Comparison of ENCODE assay signal across 11 cellular contexts in the genomic region with DNA sequence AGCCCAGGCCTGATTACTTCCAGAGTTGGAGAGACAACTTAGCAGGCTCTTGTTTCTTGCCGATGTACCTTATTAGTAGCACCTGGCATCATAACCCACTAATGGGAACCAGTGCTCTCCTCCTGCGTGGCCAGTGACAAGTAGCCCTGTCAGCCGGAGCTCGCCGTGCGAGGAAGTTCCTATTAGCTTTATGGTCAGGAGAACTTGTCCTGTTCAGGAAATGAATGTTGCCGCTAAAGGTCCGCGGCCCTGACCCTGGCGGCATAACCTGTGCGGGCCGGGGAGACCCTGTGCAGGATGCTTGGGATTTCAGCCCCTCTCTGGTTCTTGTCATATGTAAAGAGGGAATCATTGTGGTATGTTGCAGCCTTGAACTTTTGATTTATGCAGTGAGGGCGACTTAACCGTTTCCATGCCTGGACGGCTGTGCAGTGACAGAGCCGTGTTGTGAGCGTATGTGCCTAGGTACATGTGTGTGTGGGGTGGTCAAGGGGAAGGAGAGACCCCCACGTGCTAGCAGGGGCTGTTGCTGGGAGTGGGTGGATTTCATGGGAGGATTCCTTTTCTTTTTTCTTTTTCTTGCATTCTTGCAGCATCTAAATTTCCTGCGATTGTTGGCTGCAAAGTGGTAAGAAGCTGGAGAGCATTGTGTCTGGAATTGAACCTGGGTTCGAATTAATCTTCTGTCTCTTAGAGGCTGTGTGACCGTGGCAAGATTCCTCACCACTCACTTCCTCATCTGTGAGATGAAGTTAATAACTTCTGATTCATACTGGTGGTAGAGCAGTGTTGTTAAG. TPM values are rescaled to one million over a fixed set of nuclear protein-coding genes. Genes with fewer than 3 reads are reported as not detected.
A peak's percentile ranks its signal among the peaks of the same experiment; 100 is the strongest.
DNase-seq lines count a peak whose midpoint lies in the region; ATAC-seq, FAIRE-seq and TF ChIP-seq lines count a peak whose summit lies in the region.
"Had no signal": no experiment of that assay in that cellular context is flagged by ENCODE, and none has a peak within 500 bp of the region (broad histone marks: within the 10 kb centered on the region; RNA-seq: fewer than 3 reads in every experiment).

No MANE protein-coding gene starts in this region.

- no peak for ATAC-seq in HG03469 (IDR thresholded peaks at IDR 0.05; ENCODE audit: unreplicated experiment)

- no peak for FAIRE-seq in frontal cortex (lab: Jason Lieb, UNC)
- FAIRE-seq: endothelial cell of umbilical vein had no signal

- BruUV-seq in A673 (replicated peaks; lab: Mats Ljungman, UMichigan): no TSS peak

- DNase-seq in A673 (ENCODE audit: low spot score) (no peak), NB4 (ENCODE audit: low read depth) (peak; percentile 54), dermis blood vessel endothelial cell (peak; percentile 37), Ammon's horn (ENCODE audit: low spot score) (no peak), frontal cortex (ENCODE audit: low spot score in 2 of 2) (no peak)
- no peak for DNase-seq in activated CD4-positive, alpha-beta T cell treated with anti-CD3 and anti-CD28 coated beads for 4 hours
- DNase-seq: H9, mucosa of descending colon had no signal

- no peaks in the 10 kb centered on the region for H3K36me3 ChIP-seq in A673 (ENCODE audit: insufficient read depth, low read length, poor library complexity, severe bottlenecking)
- H3K36me3 ChIP-seq in neutrophil: no peaks in the 10 kb centered on the region

- CTCF ChIA-PET in A673 (lab: Charles Lee): interaction anchor here (1.2 kb wide), 1 partner anchor 121 kb away, joined by 4 read pairs; no protein-coding TSS in a partner anchor

- no peak for TF ChIP-seq POLR2A in NB4 (IDR thresholded peaks at IDR 0.05; ENCODE audit: extremely low read depth, insufficient read length)

- TF ChIP-seq CTCF in A673 (conservative IDR thresholded peaks at IDR 0.05; ENCODE audit: low read depth, low read length): no peak
- TF ChIP-seq CTCF in NB4 (IDR thresholded peaks at IDR 0.05; ENCODE audit: low read depth, low read length): no peak
- TF ChIP-seq CTCF in neutrophil (IDR thresholded peaks at IDR 0.05): no peak

- intact Hi-C loops in A673 (cut with micrococcal nuclease; ENCODE audit: unreplicated experiment): loop anchor here (5.0 kb wide), 1 partner anchor 82 kb away; no protein-coding TSS in a partner anchor

- H3K9me3 ChIP-seq in A673 (ENCODE audit: low read depth, low read length, poor library complexity, severe bottlenecking) (no peaks in the 10 kb centered on the region), neutrophil (no peaks in the 10 kb centered on the region)
- H3K9me3 ChIP-seq: mucosa of descending colon had no signal

- H3K4me3 ChIP-seq in A673 (ENCODE audit: low read depth, low read length, poor library complexity, severe bottlenecking) (no peak overlapping the region), NB4 (ENCODE audit: low read depth, low read length) (no peak overlapping the region), neutrophil (ENCODE audit: low read depth in 1 of 2, low read length in 1 of 2) (peak overlapping the region; percentile 15 to 42)
- H3K4me3 ChIP-seq: mucosa of descending colon had no signal

- POLR2A ChIA-PET in A673 (lab: Charles Lee; ENCODE audit: low non-redundant PET): interaction anchor here (0.7 kb wide), 1 partner anchor 409 kb away, joined by 3 read pairs; no protein-coding TSS in a partner anchor

- peaks cover 73% of the 10 kb centered on the region for H3K4me1 ChIP-seq in A673 (ENCODE audit: insufficient read depth, low read length, poor library complexity, severe bottlenecking)
- H3K4me1 ChIP-seq in neutrophil (ENCODE audit: control insufficient read depth in 1 of 2, insufficient read depth in 1 of 2, low read depth in 1 of 2, low read length in 1 of 2): peaks cover 48 to 51% of the 10 kb centered on the region in 2 experiments

- H3K27ac ChIP-seq in A673 (ENCODE audit: low read depth, low read length, poor library complexity, severe bottlenecking) (peak overlapping the region; percentile 26), neutrophil (no peak overlapping the region)

- H3K27me3 ChIP-seq in A673 (replicated peaks; ENCODE audit: insufficient read depth, low read depth, low read length, poor library complexity): no peaks in the 10 kb centered on the region
- no peaks in the 10 kb centered on the region for H3K27me3 ChIP-seq in neutrophil

RNA-seq across cellular contexts. Expression of a gene that starts 15.2 kb away (rescaled TPM):
- total RNA-seq in A673 (2021) (12.0 and 14.1 TPM in 2 replicates), dermis blood vessel endothelial cell (23.1 and 34.7 TPM in 2 replicates), frontal cortex (3.7 TPM)
- total RNA-seq: H9 had no signal

Comparison
In these comparisons a context has a peak if more than half of its experiments do, and no peak if none do; other contexts are left out.
1. DNase-seq: peak in NB4 (single experiment) and dermis blood vessel endothelial cell (single experiment); none in A673 (single experiment), Ammon's horn (single experiment), frontal cortex (0 of 2) and activated CD4-positive, alpha-beta T cell treated with anti-CD3 and anti-CD28 coated beads for 4 hours (0 of 2).
2. H3K4me3 ChIP-seq: peak in neutrophil (2 of 2); none in A673 (single experiment) and NB4 (single experiment).